ENCODE assay signal across 19 cellular contexts in the genomic region with DNA sequence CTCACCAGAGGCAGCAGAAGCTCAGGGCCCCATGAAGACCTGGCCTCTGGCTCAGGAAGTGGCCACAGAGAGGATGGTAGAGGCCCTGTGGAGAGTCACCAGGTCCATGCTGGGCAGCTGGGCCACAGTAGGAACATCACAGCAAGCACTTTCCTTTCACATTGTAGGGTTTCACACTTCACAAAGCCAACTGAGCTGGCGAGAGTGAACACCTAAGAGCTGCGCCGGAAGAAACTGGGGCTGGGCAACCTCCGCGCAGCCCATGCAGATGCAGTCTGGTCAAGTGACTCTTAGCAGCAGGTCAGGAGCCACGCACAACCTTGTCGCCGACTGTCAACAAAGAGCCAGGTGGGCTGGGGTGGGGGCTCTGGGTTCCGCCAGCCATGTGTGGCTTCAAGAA. TPM values are rescaled to one million over a fixed set of nuclear protein-coding genes. Genes with fewer than 3 reads are reported as not detected.
DNase-seq lines count a peak whose midpoint lies in the region; ATAC-seq and TF ChIP-seq lines count a peak whose summit lies in the region.
"Had no signal": no experiment of that assay in that cellular context is flagged by ENCODE, and none has a peak within 500 bp of the region (broad histone marks: within the 10 kb centered on the region; RNA-seq: fewer than 3 reads in every experiment).

No MANE protein-coding gene starts in this region.

- peaks cover 13 to 73% (median 52%) of the 10 kb centered on the region in 11 experiments; a peak in 17 of 22 replicates for H3K36me3 ChIP-seq in BLaER1 treated with 17β-estradiol and CSF1 and Interleukin-3, amounts not matched to agents 10 nM and 100 nM
- H3K36me3 ChIP-seq: MG63 had no signal

- no peak overlapping the region for H3K4me3 ChIP-seq in BLaER1 treated with 17β-estradiol and CSF1 and Interleukin-3, amounts not matched to agents 10 nM and 100 nM
- H3K4me3 ChIP-seq: GM23338, MG63 had no signal

- intact Hi-C loops in posterior vena cava (cut with DNase I): no loop called here

- peaks cover 47 to 93% (median 78%) of the 10 kb centered on the region in 10 experiments for H3K4me1 ChIP-seq in BLaER1 treated with 17β-estradiol and CSF1 and Interleukin-3, amounts not matched to agents 10 nM and 100 nM

- H3K27ac Mint-ChIP-seq in activated CD4-positive, alpha-beta T cell treated with anti-CD3 and anti-CD28 coated beads, Interleukin-2, amount 10 ng/mL, durations not matched to agents 7 days and 5 days: peak overlapping the region; percentile 85
- peak overlapping the region; percentile 57 to 81 for H3K27ac Mint-ChIP-seq in T-cell
- peak overlapping the region in 6 of 10 donors; percentile 21 to 64 (median 44) for H3K27ac Mint-ChIP-seq in naive thymus-derived CD8-positive, alpha-beta T cell
- H3K27ac Mint-ChIP-seq: GM23338 had no signal

- peaks cover 66% of the 10 kb centered on the region for H3K4me1 Mint-ChIP-seq in activated CD4-positive, alpha-beta T cell treated with anti-CD3 and anti-CD28 coated beads, Interleukin-2, amount 10 ng/mL, durations not matched to agents 7 days and 5 days
- H3K4me1 Mint-ChIP-seq in T-cell: peaks cover 57 to 62% (median 61%) of the 10 kb centered on the region in 3 donors
- H3K4me1 Mint-ChIP-seq in naive thymus-derived CD8-positive, alpha-beta T cell: peaks cover 29 to 62% (median 59%) of the 10 kb centered on the region in 4 donors
- H3K4me1 Mint-ChIP-seq: GM23338 had no signal

- ATAC-seq in T-cell (replicated peaks in 1 of 4) (no peak), GM18505 (IDR thresholded peaks at IDR 0.05; ENCODE audit: unreplicated experiment) (no peak), GM19328 (IDR thresholded peaks at IDR 0.05; ENCODE audit: unreplicated experiment) (no peak)
- ATAC-seq in naive thymus-derived CD8-positive, alpha-beta T cell: no peak
- ATAC-seq: GM23338, SK-N-SH treated with all-trans-retinoic acid at 6 μM for 48 hours had no signal

- H3K27me3 ChIP-seq in BLaER1 treated with 17β-estradiol and CSF1 and Interleukin-3, amounts not matched to agents 10 nM and 100 nM: no peaks in the 10 kb centered on the region
- H3K27me3 ChIP-seq: MG63 had no signal

- TF ChIP-seq POLR2A in GM18505 (IDR thresholded peaks at IDR 0.05; ENCODE audit: borderline replicate concordance, extremely low read depth, insufficient read depth, insufficient read length): no peak

- POLR2A ChIA-PET in activated CD4-positive, alpha-beta T cell treated with anti-CD3 and anti-CD28 coated beads, Interleukin-2, amount 10 ng/mL, durations not matched to agents 7 days and 5 days (lab: Charles Lee): no interaction called here
- POLR2A ChIA-PET in T-cell (lab: Charles Lee): no interaction called here
- POLR2A ChIA-PET in naive thymus-derived CD8-positive, alpha-beta T cell (lab: Charles Lee): interaction anchor here (0.6 to 0.8 kb wide), 2 partner anchors 73 to 1215 kb away, joined by 4 to 5 read pairs; a partner anchor contains a TSS

- H3K9me3 Mint-ChIP-seq in activated CD4-positive, alpha-beta T cell treated with anti-CD3 and anti-CD28 coated beads, Interleukin-2, amount 10 ng/mL, durations not matched to agents 7 days and 5 days: no peaks in the 10 kb centered on the region
- no peaks in the 10 kb centered on the region for H3K9me3 Mint-ChIP-seq in T-cell
- no peaks in the 10 kb centered on the region for H3K9me3 Mint-ChIP-seq in naive thymus-derived CD8-positive, alpha-beta T cell
- H3K9me3 Mint-ChIP-seq: GM23338 had no signal

- peaks cover 0 to 9% (median 0%) of the 10 kb centered on the region in 11 experiments; a peak in 3 of 22 replicates for H4K20me1 ChIP-seq in BLaER1 treated with 17β-estradiol and CSF1 and Interleukin-3, amounts not matched to agents 10 nM and 100 nM

- peak overlapping the region in 2 of 11 experiments; percentile 17 to 29; a peak in 5 of 22 replicates for H3K9ac ChIP-seq in BLaER1 treated with 17β-estradiol and CSF1 and Interleukin-3, amounts not matched to agents 10 nM and 100 nM
- H3K9ac ChIP-seq: KMS-11 had no signal

- H3K4me3 Mint-ChIP-seq in activated CD4-positive, alpha-beta T cell treated with anti-CD3 and anti-CD28 coated beads, Interleukin-2, amount 10 ng/mL, durations not matched to agents 7 days and 5 days: no peak overlapping the region
- peak overlapping the region in 1 of 3 donors; percentile 66 for H3K4me3 Mint-ChIP-seq in T-cell
- H3K4me3 Mint-ChIP-seq in naive thymus-derived CD8-positive, alpha-beta T cell: peak overlapping the region in 9 of 10 donors; percentile 16 to 69 (median 58)
- H3K4me3 Mint-ChIP-seq: GM23338 had no signal

- DNase-seq in activated CD4-positive, alpha-beta T cell treated with anti-CD3 and anti-CD28 coated beads, Interleukin-2, amount 10 ng/mL, durations not matched to agents 7 days and 5 days: no peak
- DNase-seq in activated CD4-positive, alpha-beta T cell treated with anti-CD3 and anti-CD28 coated beads, Interleukin-2, amount 50 U/mL, for 48 hours: no peak
- DNase-seq in T-cell (no peak), posterior vena cava (ENCODE audit: low spot score) (no peak)
- DNase-seq in naive thymus-derived CD8-positive, alpha-beta T cell: no peak
- DNase-seq: DMS79 treated with DMSO at 0.1 percent for 48 hours, GDM1, MG63, NCI-H1105, NCI-H187, NCI-H446, NCI-H748 treated with DMSO at 0.1 percent for 48 hours, SHP77 had no signal

- H3K27me3 Mint-ChIP-seq in activated CD4-positive, alpha-beta T cell treated with anti-CD3 and anti-CD28 coated beads, Interleukin-2, amount 10 ng/mL, durations not matched to agents 7 days and 5 days: no peaks in the 10 kb centered on the region
- H3K27me3 Mint-ChIP-seq in T-cell: no peaks in the 10 kb centered on the region
- no peaks in the 10 kb centered on the region for H3K27me3 Mint-ChIP-seq in naive thymus-derived CD8-positive, alpha-beta T cell

- H3K27ac ChIP-seq in BLaER1 treated with 17β-estradiol and CSF1 and Interleukin-3, amounts not matched to agents 10 nM and 100 nM: peak overlapping the region in 7 of 11 experiments; percentile 10 to 56 (median 50); a peak in 12 of 22 replicates
- H3K27ac ChIP-seq: KMS-11 had no signal

- peak overlapping the region; percentile 37 to 77 (median 56) for H3K4me2 ChIP-seq in BLaER1 treated with 17β-estradiol and CSF1 and Interleukin-3, amounts not matched to agents 10 nM and 100 nM
- H3K4me2 ChIP-seq: GM23338, KMS-11 had no signal

- H3K9me3 ChIP-seq in BLaER1 treated with 17β-estradiol and CSF1 and Interleukin-3, amounts not matched to agents 10 nM and 100 nM (replicated peaks in 1 of 11): no peaks in the 10 kb centered on the region
- H3K9me3 ChIP-seq: MG63 had no signal

- H3K36me3 Mint-ChIP-seq in activated CD4-positive, alpha-beta T cell treated with anti-CD3 and anti-CD28 coated beads, Interleukin-2, amount 10 ng/mL, durations not matched to agents 7 days and 5 days (ENCODE audit: low read depth): peaks cover 6% of the 10 kb centered on the region
- H3K36me3 Mint-ChIP-seq in T-cell: no peaks in the 10 kb centered on the region
- H3K36me3 Mint-ChIP-seq in naive thymus-derived CD8-positive, alpha-beta T cell: no peaks in the 10 kb centered on the region

- CTCF ChIA-PET in activated CD4-positive, alpha-beta T cell treated with anti-CD3 and anti-CD28 coated beads, Interleukin-2, amount 10 ng/mL, durations not matched to agents 7 days and 5 days (lab: Charles Lee): interaction anchor here (0.6 to 1.5 kb wide), 4 partner anchors 8 to 107 kb away, joined by 3 to 6 read pairs (median 4); no protein-coding TSS in a partner anchor
- CTCF ChIA-PET in T-cell (lab: Charles Lee): no interaction called here

RNA-seq across cellular contexts. Expression of a gene that starts 15.3 kb away (rescaled TPM):
- total RNA-seq in activated CD4-positive, alpha-beta T cell treated with anti-CD3 and anti-CD28 coated beads, Interleukin-2, amount 10 ng/mL, durations not matched to agents 7 days and 5 days: 100 to 1,000 TPM; 266 to 271 TPM
- total RNA-seq in T-cell: 100 to 1,000 TPM; 156 to 258 (median 217) TPM
- total RNA-seq in naive thymus-derived CD8-positive, alpha-beta T cell: 100 to 1,000 TPM; 176 to 186 TPM
- polyA plus RNA-seq in naive thymus-derived CD8-positive, alpha-beta T cell: 100 to 1,000 TPM; 341 to 364 (median 359) TPM
- total RNA-seq in posterior vena cava: 100 to 1,000 TPM; 142 to 147 TPM

RNA-seq across cellular contexts. Expression of a gene that starts 37.4 kb away (rescaled TPM):
- total RNA-seq in activated CD4-positive, alpha-beta T cell treated with anti-CD3 and anti-CD28 coated beads, Interleukin-2, amount 10 ng/mL, durations not matched to agents 7 days and 5 days: 10 to 100 TPM; 21.6 to 24.9 TPM
- 1 to 10 TPM; 1.8 to 4.2 (median 2.4) TPM for total RNA-seq in T-cell
- total RNA-seq in naive thymus-derived CD8-positive, alpha-beta T cell: 1 to 10 TPM; 2.4 to 3.0 TPM
- 1 to 10 TPM; 1.1 to 3.3 (median 1.9) TPM for polyA plus RNA-seq in naive thymus-derived CD8-positive, alpha-beta T cell
- 1 to 10 TPM; 2.0 to 4.5 TPM for total RNA-seq in posterior vena cava

RNA-seq across cellular contexts. Expression of a gene that starts 44.3 kb away (rescaled TPM):
- total RNA-seq in activated CD4-positive, alpha-beta T cell treated with anti-CD3 and anti-CD28 coated beads, Interleukin-2, amount 10 ng/mL, durations not matched to agents 7 days and 5 days: not detected
- total RNA-seq in T-cell (under 1 TPM in 1 of 5 donors, not detected in 4; 0.16 TPM), posterior vena cava (not detected)
- under 1 TPM in 1 of 2 experiments, not detected in 1; 0.25 TPM for total RNA-seq in naive thymus-derived CD8-positive, alpha-beta T cell
- not detected for polyA plus RNA-seq in naive thymus-derived CD8-positive, alpha-beta T cell
- polyA plus RNA-seq: GM23338 had no signal

Comparison
In these comparisons a context has a peak if more than half of its experiments do, and no peak if none do; other contexts are left out.
1. RNA of a gene that starts 37.4 kb away (total RNA-seq): 21.6 to 24.9 TPM in activated CD4-positive, alpha-beta T cell treated with anti-CD3 and anti-CD28 coated beads, Interleukin-2, amount 10 ng/mL, durations not matched to agents 7 days and 5 days; 2.0 to 4.5 TPM in posterior vena cava, 2.4 to 3.0 TPM in naive thymus-derived CD8-positive, alpha-beta T cell and 1.8 to 4.2 TPM in T-cell; every median in the first group is over 4 times any median in the second.
2. Peak in every context shown above with its lines, with median percentiles within 50 percentile points of each other: H3K27ac Mint-ChIP-seq.